In genomic region chr3:128454310-128454618, GRCh38 we compare ENCODE assay signal across 34 cellular contexts. TPM values are rescaled to one million over a fixed set of nuclear protein-coding genes. Genes with fewer than 3 reads are reported as not detected.
"Had no signal": no experiment of that assay in that cellular context is flagged by ENCODE, and none has a peak within 500 bp of the region (broad histone marks: within the 10 kb centered on the region; RNA-seq: fewer than 3 reads in every experiment).

No MANE protein-coding gene starts in this region.

- H3K27me3 ChIP-seq: ovary, thyroid gland, upper lobe of left lung had no signal

- DNase-seq: dermis blood vessel endothelial cell; effector memory CD4-positive, alpha-beta T cell; foreskin keratinocyte; left colon; left ventricle myocardium superior; lower lobe of right lung; naive thymus-derived CD8-positive, alpha-beta T cell; nephron progenitor cell; occipital lobe; ovary; psoas muscle; sigmoid colon; stimulated activated CD4-positive, alpha-beta T cell treated with anti-CD3 and anti-CD28 coated beads, Interleukin-4, amount 100 ng/mL, for 4 hours; stimulated activated naive CD4-positive, alpha-beta T cell treated with Interleukin-2 at 50 U/mL for 16 hours; stomach; thyroid gland; upper lobe of left lung had no signal

- H3K4me3 Mint-ChIP-seq: nephron progenitor cell had no signal

- FAIRE-seq: endothelial cell of umbilical vein, urothelium cell line had no signal

- ATAC-seq: foreskin keratinocyte; gastroesophageal sphincter; heart left ventricle; left colon; left ventricle myocardium superior; naive thymus-derived CD8-positive, alpha-beta T cell; psoas muscle; right cardiac atrium had no signal

- H3K9me3 Mint-ChIP-seq: nephron progenitor cell had no signal

- H3K4me3 ChIP-seq: coronary artery, esophagus muscularis mucosa, gastroesophageal sphincter, heart left ventricle, hepatocyte, lower lobe of right lung, ovary, psoas muscle, sigmoid colon, stomach, thyroid gland, upper lobe of left lung had no signal

- H3K36me3 ChIP-seq: esophagus muscularis mucosa, gastroesophageal sphincter, heart left ventricle, lower lobe of right lung, ovary, sigmoid colon, stomach, thyroid gland, upper lobe of left lung had no signal

RNA-seq across cellular contexts. Expression of gene DNAJB8, which starts 12.4 kb away (rescaled TPM):
- total RNA-seq: dermis blood vessel endothelial cell; endothelial cell of umbilical vein; epithelial cell of proximal tubule; esophagus muscularis mucosa; fibroblast of lung; foreskin keratinocyte; gastroesophageal sphincter; heart left ventricle; hepatocyte; kidney epithelial cell; left colon; left ventricle myocardium superior; lower lobe of right lung; mesenteric fat pad; myocyte; naive thymus-derived CD8-positive, alpha-beta T cell; occipital lobe; ovary; psoas muscle; renal cortical epithelial cell; right cardiac atrium; sigmoid colon; skeletal muscle tissue; stomach; subcutaneous adipose tissue; temporal lobe; thyroid gland; upper lobe of left lung had no signal

RNA-seq across cellular contexts. Expression of gene GATA2, which starts 38.7 kb away (rescaled TPM):
- total RNA-seq: foreskin keratinocyte; myocyte; naive thymus-derived CD8-positive, alpha-beta T cell had no signal
